1 cellular context compared by ENCODE assay signal in the genomic region with DNA sequence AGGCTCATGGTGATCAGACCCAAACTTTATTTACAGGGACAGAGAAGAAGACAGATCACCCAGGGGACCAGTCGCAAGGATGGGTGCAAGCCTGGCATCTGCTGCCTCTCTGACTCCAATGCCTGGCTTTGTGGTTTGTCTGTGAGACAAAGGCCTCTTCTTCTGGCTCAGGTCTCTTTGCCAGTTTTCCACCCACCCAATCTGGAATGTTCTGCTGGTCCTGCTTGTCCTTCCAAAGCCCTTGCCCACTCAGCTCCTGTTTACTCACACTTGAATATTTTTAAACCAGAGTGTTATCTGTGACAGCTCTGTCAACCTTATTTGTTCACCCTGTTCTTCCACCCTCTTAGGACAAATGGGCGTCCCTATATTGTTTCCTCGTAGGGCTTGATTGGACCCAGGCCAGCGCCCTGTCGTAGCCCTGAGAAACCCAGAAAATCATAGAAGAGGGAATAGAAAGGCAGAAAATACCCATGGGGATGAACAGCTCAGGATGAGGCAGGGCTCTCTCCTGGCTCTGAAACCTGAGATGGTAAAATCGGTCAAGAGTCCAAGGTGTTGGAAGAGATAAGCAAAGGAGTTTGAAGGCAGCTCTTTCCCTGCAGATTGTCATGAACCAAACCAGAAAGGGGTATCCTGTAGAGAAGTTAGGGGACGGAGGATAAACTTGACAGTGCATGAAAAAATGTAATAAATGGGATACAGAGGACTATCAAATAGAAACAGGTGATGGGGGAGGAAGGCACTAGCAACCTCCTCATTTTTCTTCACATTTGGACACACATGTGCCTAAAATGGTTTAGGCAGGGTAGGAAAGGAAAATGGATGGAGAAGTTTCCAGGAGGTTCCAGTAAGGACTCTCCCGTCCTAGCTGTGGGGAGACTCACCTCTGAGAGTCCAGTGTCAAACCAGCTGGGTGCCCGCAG.
TF ChIP-seq lines count a peak whose summit lies in the region.

No MANE protein-coding gene starts in this region.

TF ChIP-seq in K562, 482 proteins besides CTCF, POLR2A, EP300 and RAD21 (continued from another document and continues in another):
- TF ChIP-seq ZBTB11 (CRISPR knock-in tag; IDR thresholded peaks at IDR 0.05) = no peak
- TF ChIP-seq PPARD (CRISPR knock-in tag; IDR thresholded peaks at IDR 0.05) = no peak
- 0 out of 4 replicates have a peak, but pooled peaks of 1 of the 2 experiments have one; percentile 38 for TF ChIP-seq MAZ (CRISPR knock-in tag; conservative IDR thresholded peaks at IDR 0.05 in 1 of 2, IDR thresholded peaks at IDR 0.05 in 1 of 2)
- no peak for TF ChIP-seq CSDE1 (IDR thresholded peaks at IDR 0.05)
- no peak for TF ChIP-seq NR2C1 (IDR thresholded peaks at IDR 0.05)
- no peak for TF ChIP-seq NR2C1 (tag; IDR thresholded peaks at IDR 0.05)
- TF ChIP-seq, protein P1, sequence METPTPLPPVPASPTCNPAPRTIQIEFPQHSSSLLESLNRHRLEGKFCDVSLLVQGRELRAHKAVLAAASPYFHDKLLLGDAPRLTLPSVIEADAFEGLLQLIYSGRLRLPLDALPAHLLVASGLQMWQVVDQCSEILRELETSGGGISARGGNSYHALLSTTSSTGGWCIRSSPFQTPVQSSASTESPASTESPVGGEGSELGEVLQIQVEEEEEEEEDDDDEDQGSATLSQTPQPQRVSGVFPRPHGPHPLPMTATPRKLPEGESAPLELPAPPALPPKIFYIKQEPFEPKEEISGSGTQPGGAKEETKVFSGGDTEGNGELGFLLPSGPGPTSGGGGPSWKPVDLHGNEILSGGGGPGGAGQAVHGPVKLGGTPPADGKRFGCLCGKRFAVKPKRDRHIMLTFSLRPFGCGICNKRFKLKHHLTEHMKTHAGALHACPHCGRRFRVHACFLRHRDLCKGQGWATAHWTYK (CRISPR knock-in tag; IDR thresholded peaks at IDR 0.05) = no peak
- TF ChIP-seq IRF9 (tag; IDR thresholded peaks at IDR 0.05) = no peak
- no peak for TF ChIP-seq PHTF2 (CRISPR knock-in tag; IDR thresholded peaks at IDR 0.05)
- TF ChIP-seq THRB (CRISPR knock-in tag; conservative IDR thresholded peaks at IDR 0.05) = no peak
- no peak for TF ChIP-seq SAFB (IDR thresholded peaks at IDR 0.05; ENCODE audit: borderline replicate concordance, low read depth, low read length)
- peak; percentile 92 for TF ChIP-seq DPF2 (IDR thresholded peaks at IDR 0.05)
- TF ChIP-seq FOXJ2 (tag; IDR thresholded peaks at IDR 0.05) = no peak
- TF ChIP-seq SRSF7 (optimal IDR thresholded peaks at IDR 0.05; ENCODE audit: low read depth, low read length) = no peak
- no peak for TF ChIP-seq IFI16 (CRISPR knock-in tag; IDR thresholded peaks at IDR 0.05)
- TF ChIP-seq KHSRP (IDR thresholded peaks at IDR 0.05) = 0 out of 2 replicates have a peak, but pooled peaks have one; percentile 14
- no peak for TF ChIP-seq ADNP (tag; IDR thresholded peaks at IDR 0.05)
- no peak for TF ChIP-seq RFX7 (CRISPR knock-in tag; IDR thresholded peaks at IDR 0.05)
- TF ChIP-seq SRSF3 (IDR thresholded peaks at IDR 0.05; ENCODE audit: insufficient read depth, low read length) = no peak
- TF ChIP-seq GABPA (tag; conservative IDR thresholded peaks at IDR 0.05; ENCODE audit: low read depth) = no peak
- TF ChIP-seq CTCFL (IDR thresholded peaks at IDR 0.05; ENCODE audit: borderline replicate concordance, insufficient read depth, low read depth, low read length, poor library complexity, severe bottlenecking) = no peak
- no peak for TF ChIP-seq TAF9B (IDR thresholded peaks at IDR 0.05; ENCODE audit: partially characterized antibody)
- TF ChIP-seq MEF2D (tag; conservative IDR thresholded peaks at IDR 0.05; ENCODE audit: low read depth) = no peak
- peak in 1 of 2 experiments; percentile 76; a peak in 2 of 4 replicates for TF ChIP-seq RCOR1 (IDR thresholded peaks at IDR 0.05; ENCODE audit: borderline replicate concordance in 1 of 2, low read depth in 2 of 2, low read length in 2 of 2)
- no peak for TF ChIP-seq ZNF143 (CRISPR knock-in tag; IDR thresholded peaks at IDR 0.05)
- TF ChIP-seq NCOR1 (IDR thresholded peaks at IDR 0.05) = peak; percentile 76
- no peak for TF ChIP-seq SP2 (IDR thresholded peaks at IDR 0.05; ENCODE audit: extremely low read depth, low read depth, low read length, poor library complexity, severe bottlenecking)
- no peak for TF ChIP-seq ZNF586 (CRISPR knock-in tag; conservative IDR thresholded peaks at IDR 0.05)
- no peak for TF ChIP-seq DEAF1 (CRISPR knock-in tag; IDR thresholded peaks at IDR 0.05)
- no peak for TF ChIP-seq JUND (IDR thresholded peaks at IDR 0.05; ENCODE audit: borderline replicate concordance, low read depth, low read length)
- 0 out of 3 replicates have a peak, but pooled peaks have one; percentile 19 for TF ChIP-seq JUND (tag; IDR thresholded peaks at IDR 0.05; ENCODE audit: borderline replicate concordance, low read depth, low read length)
- TF ChIP-seq TOE1 (IDR thresholded peaks at IDR 0.05; ENCODE audit: borderline replicate concordance) = peak; percentile 14; the same call in 1 of the 2 replicates
- TF ChIP-seq TOE1 (CRISPR knock-in tag; IDR thresholded peaks at IDR 0.05; ENCODE audit: borderline replicate concordance, low read depth) = no peak
- no peak for TF ChIP-seq THAP7 (CRISPR knock-in tag; IDR thresholded peaks at IDR 0.05)
- no peak for TF ChIP-seq RFX5 (IDR thresholded peaks at IDR 0.05; ENCODE audit: low read depth, low read length)
- TF ChIP-seq, protein P2, sequence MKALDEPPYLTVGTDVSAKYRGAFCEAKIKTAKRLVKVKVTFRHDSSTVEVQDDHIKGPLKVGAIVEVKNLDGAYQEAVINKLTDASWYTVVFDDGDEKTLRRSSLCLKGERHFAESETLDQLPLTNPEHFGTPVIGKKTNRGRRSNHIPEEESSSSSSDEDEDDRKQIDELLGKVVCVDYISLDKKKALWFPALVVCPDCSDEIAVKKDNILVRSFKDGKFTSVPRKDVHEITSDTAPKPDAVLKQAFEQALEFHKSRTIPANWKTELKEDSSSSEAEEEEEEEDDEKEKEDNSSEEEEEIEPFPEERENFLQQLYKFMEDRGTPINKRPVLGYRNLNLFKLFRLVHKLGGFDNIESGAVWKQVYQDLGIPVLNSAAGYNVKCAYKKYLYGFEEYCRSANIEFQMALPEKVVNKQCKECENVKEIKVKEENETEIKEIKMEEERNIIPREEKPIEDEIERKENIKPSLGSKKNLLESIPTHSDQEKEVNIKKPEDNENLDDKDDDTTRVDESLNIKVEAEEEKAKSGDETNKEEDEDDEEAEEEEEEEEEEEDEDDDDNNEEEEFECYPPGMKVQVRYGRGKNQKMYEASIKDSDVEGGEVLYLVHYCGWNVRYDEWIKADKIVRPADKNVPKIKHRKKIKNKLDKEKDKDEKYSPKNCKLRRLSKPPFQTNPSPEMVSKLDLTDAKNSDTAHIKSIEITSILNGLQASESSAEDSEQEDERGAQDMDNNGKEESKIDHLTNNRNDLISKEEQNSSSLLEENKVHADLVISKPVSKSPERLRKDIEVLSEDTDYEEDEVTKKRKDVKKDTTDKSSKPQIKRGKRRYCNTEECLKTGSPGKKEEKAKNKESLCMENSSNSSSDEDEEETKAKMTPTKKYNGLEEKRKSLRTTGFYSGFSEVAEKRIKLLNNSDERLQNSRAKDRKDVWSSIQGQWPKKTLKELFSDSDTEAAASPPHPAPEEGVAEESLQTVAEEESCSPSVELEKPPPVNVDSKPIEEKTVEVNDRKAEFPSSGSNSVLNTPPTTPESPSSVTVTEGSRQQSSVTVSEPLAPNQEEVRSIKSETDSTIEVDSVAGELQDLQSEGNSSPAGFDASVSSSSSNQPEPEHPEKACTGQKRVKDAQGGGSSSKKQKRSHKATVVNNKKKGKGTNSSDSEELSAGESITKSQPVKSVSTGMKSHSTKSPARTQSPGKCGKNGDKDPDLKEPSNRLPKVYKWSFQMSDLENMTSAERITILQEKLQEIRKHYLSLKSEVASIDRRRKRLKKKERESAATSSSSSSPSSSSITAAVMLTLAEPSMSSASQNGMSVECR (CRISPR knock-in tag; IDR thresholded peaks at IDR 0.05) = no peak
- no peak for TF ChIP-seq GTF2E2 (tag; IDR thresholded peaks at IDR 0.05)
- TF ChIP-seq, protein P3, sequence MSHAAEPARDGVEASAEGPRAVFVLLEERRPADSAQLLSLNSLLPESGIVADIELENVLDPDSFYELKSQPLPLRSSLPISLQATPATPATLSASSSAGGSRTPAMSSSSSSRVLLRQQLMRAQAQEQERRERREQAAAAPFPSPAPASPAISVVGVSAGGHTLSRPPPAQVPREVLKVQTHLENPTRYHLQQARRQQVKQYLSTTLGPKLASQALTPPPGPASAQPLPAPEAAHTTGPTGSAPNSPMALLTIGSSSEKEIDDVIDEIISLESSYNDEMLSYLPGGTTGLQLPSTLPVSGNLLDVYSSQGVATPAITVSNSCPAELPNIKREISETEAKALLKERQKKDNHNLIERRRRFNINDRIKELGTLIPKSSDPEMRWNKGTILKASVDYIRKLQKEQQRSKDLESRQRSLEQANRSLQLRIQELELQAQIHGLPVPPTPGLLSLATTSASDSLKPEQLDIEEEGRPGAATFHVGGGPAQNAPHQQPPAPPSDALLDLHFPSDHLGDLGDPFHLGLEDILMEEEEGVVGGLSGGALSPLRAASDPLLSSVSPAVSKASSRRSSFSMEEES (CRISPR knock-in tag; IDR thresholded peaks at IDR 0.05) = no peak
- TF ChIP-seq ELF2 (CRISPR knock-in tag; IDR thresholded peaks at IDR 0.05) = no peak
- no peak for TF ChIP-seq MAFF (IDR thresholded peaks at IDR 0.05; ENCODE audit: low read length)
- TF ChIP-seq ATF7 (IDR thresholded peaks at IDR 0.05) = no peak
- no peak for TF ChIP-seq NR1H2 (CRISPR knock-in tag; IDR thresholded peaks at IDR 0.05)
- no peak for TF ChIP-seq MBD2 (IDR thresholded peaks at IDR 0.05; ENCODE audit: borderline replicate concordance, low read depth)
- no peak for TF ChIP-seq SMARCB1 (IDR thresholded peaks at IDR 0.05; ENCODE audit: insufficient read length, low read depth)
